5 cellular contexts compared by ENCODE assay signal in the genomic region with DNA sequence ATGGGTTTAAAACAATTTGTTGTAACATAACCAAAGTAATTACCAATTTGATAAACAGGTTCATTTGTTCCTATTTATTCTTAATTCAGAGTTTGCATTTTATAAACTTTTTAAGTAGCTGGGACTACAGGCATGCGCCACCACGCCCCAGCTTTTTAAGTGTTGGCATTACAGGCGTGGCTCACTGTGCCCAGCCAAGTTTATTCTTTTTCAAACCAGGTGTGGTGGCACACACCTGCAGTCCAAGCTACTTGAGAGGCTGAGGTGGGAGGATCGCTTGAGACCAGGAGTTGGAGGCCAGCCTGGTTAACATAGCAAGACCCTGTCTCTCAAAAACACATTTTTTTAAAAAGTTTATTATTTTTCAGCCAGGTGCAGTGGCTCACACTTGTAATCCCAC.
"Had no signal": no experiment of that assay in that cellular context is flagged by ENCODE, and none has a peak within 500 bp of the region (broad histone marks: within the 10 kb centered on the region; RNA-seq: fewer than 3 reads in every experiment).

No MANE protein-coding gene starts in this region.

- H3K27ac Mint-ChIP-seq: GM23338, H9 had no signal

- H3K4me3 Mint-ChIP-seq: GM23338, H9 had no signal

- ATAC-seq: GM23338, K562 had no signal

- DNase-seq: H9, HCEC 1CT, IMR-90 had no signal

- H3K4me1 Mint-ChIP-seq: GM23338 had no signal
